Comparison of ENCODE assay signal across 1 cellular context in genomic region chr13:20923272-20923671, GRCh38.
TF ChIP-seq lines count a peak whose summit lies in the region.

No MANE protein-coding gene starts in this region.

TF ChIP-seq in GM23338, 12 proteins besides CTCF, POLR2A, EP300 and RAD21 (continued from another document):
- TF ChIP-seq, protein P1, sequence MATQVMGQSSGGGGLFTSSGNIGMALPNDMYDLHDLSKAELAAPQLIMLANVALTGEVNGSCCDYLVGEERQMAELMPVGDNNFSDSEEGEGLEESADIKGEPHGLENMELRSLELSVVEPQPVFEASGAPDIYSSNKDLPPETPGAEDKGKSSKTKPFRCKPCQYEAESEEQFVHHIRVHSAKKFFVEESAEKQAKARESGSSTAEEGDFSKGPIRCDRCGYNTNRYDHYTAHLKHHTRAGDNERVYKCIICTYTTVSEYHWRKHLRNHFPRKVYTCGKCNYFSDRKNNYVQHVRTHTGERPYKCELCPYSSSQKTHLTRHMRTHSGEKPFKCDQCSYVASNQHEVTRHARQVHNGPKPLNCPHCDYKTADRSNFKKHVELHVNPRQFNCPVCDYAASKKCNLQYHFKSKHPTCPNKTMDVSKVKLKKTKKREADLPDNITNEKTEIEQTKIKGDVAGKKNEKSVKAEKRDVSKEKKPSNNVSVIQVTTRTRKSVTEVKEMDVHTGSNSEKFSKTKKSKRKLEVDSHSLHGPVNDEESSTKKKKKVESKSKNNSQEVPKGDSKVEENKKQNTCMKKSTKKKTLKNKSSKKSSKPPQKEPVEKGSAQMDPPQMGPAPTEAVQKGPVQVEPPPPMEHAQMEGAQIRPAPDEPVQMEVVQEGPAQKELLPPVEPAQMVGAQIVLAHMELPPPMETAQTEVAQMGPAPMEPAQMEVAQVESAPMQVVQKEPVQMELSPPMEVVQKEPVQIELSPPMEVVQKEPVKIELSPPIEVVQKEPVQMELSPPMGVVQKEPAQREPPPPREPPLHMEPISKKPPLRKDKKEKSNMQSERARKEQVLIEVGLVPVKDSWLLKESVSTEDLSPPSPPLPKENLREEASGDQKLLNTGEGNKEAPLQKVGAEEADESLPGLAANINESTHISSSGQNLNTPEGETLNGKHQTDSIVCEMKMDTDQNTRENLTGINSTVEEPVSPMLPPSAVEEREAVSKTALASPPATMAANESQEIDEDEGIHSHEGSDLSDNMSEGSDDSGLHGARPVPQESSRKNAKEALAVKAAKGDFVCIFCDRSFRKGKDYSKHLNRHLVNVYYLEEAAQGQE (IDR thresholded peaks at IDR 0.05; ENCODE audit: unreplicated experiment) = no peak
- TF ChIP-seq POLR2AphosphoS5 (IDR thresholded peaks at IDR 0.05; ENCODE audit: low read depth) (no peak), JUNB (IDR thresholded peaks at IDR 0.05; ENCODE audit: unreplicated experiment) (no peak), EZH2phosphoT487 (IDR thresholded peaks at IDR 0.05; ENCODE audit: unreplicated experiment) (no peak), ZNF331 (CRISPR knock-in tag; IDR thresholded peaks at IDR 0.05; ENCODE audit: low read depth) (no peak), CREB1 (CRISPR knock-in tag; IDR thresholded peaks at IDR 0.05; ENCODE audit: low read depth) (no peak), NANOG (IDR thresholded peaks at IDR 0.05; ENCODE audit: borderline replicate concordance) (no peak)
TF ChIP-seq in GM23338: peak in this region for 0.
